Comparison of ENCODE assay signal across 8 cellular contexts in the genomic region with DNA sequence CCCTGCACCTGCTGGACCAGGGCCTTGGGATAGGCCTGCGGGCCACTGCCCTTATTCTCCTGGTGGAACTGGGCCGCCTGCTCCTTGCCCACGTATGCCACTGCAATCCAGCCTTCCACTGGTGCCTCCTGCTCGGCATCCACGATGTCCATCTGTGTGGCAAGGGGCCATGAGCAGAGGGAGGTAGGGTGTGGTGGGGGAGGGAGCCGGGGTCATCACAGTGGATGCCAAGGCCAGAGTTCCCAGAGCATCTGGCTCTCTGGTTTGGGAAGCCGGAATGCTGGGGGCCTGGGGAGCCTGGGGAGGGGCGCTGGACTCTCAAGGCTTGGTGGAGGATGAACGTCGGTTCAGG. TPM values are rescaled to one million over a fixed set of nuclear protein-coding genes. Genes with fewer than 3 reads are reported as not detected.
A peak's percentile ranks its signal among the peaks of the same experiment; 100 is the strongest.
DNase-seq lines count a peak whose midpoint lies in the region; ATAC-seq and TF ChIP-seq lines count a peak whose summit lies in the region.

No MANE protein-coding gene starts in this region.

- no peaks in the 10 kb centered on the region for H3K36me3 Mint-ChIP-seq in activated CD4-positive, alpha-beta T cell treated with anti-CD3 and anti-CD28 coated beads for 36 hours (ENCODE audit: low read depth)
- H3K36me3 Mint-ChIP-seq in activated naive CD8-positive, alpha-beta T cell treated with anti-CD3 and anti-CD28 coated beads, Interleukin-2, amount 10 ng/mL, durations not matched to agents 7 days and 5 days, result no peaks in the 10 kb centered on the region

- H3K4me3 Mint-ChIP-seq in activated CD4-positive, alpha-beta T cell treated with anti-CD3 and anti-CD28 coated beads for 36 hours, result peak overlapping the region; percentile 73
- peak overlapping the region; percentile 86 for H3K4me3 Mint-ChIP-seq in activated naive CD8-positive, alpha-beta T cell treated with anti-CD3 and anti-CD28 coated beads, Interleukin-2, amount 10 ng/mL, durations not matched to agents 7 days and 5 days

- H3K27ac ChIP-seq in left lung, result no peak overlapping the region
- H3K27ac ChIP-seq in suprapubic skin, result peak overlapping the region; percentile 69

- H3K9me3 ChIP-seq in left lung (no peaks in the 10 kb centered on the region), suprapubic skin (no peaks in the 10 kb centered on the region)

- H3K36me3 ChIP-seq in left lung, result peaks cover 0 to 11% of the 10 kb centered on the region in 2 donors
- peaks cover 19% of the 10 kb centered on the region for H3K36me3 ChIP-seq in suprapubic skin

- H3K27me3 Mint-ChIP-seq in activated CD4-positive, alpha-beta T cell treated with anti-CD3 and anti-CD28 coated beads for 36 hours, result no peaks in the 10 kb centered on the region
- no peaks in the 10 kb centered on the region for H3K27me3 Mint-ChIP-seq in activated naive CD8-positive, alpha-beta T cell treated with anti-CD3 and anti-CD28 coated beads, Interleukin-2, amount 10 ng/mL, durations not matched to agents 7 days and 5 days

- no peak overlapping the region for H3K27ac Mint-ChIP-seq in activated CD4-positive, alpha-beta T cell treated with anti-CD3 and anti-CD28 coated beads for 36 hours
- peak overlapping the region; percentile 75 for H3K27ac Mint-ChIP-seq in activated naive CD8-positive, alpha-beta T cell treated with anti-CD3 and anti-CD28 coated beads, Interleukin-2, amount 10 ng/mL, durations not matched to agents 7 days and 5 days

- H3K27me3 ChIP-seq in left lung, result no peaks in the 10 kb centered on the region
- H3K27me3 ChIP-seq in suprapubic skin, result no peaks in the 10 kb centered on the region

- POLR2A ChIA-PET in activated CD4-positive, alpha-beta T cell treated with anti-CD3 and anti-CD28 coated beads for 36 hours (lab: Charles Lee), result interaction anchor here (0.7 kb wide), 1 partner anchor 30 kb away, joined by 3 read pairs; a partner anchor contains a TSS
- POLR2A ChIA-PET in activated naive CD8-positive, alpha-beta T cell treated with anti-CD3 and anti-CD28 coated beads, Interleukin-2, amount 10 ng/mL, durations not matched to agents 7 days and 5 days (lab: Charles Lee), result interaction anchor here (10.5 kb wide), 1 partner anchor 97 kb away, joined by 100 read pairs; a partner anchor contains a TSS

- TF ChIP-seq CTCF in left lung (IDR thresholded peaks at IDR 0.05) (no peak), suprapubic skin (IDR thresholded peaks at IDR 0.05) (no peak)

- CTCF ChIA-PET in activated CD4-positive, alpha-beta T cell treated with anti-CD3 and anti-CD28 coated beads for 36 hours (lab: Charles Lee), result interaction anchor here (1.3 to 11.8 kb wide), 4 partner anchors 10 to 279 kb away, joined by 3 to 202 read pairs (median 10); a partner anchor contains a TSS

- H3K9me3 Mint-ChIP-seq in activated CD4-positive, alpha-beta T cell treated with anti-CD3 and anti-CD28 coated beads for 36 hours (ENCODE audit: low read depth), result no peaks in the 10 kb centered on the region
- no peaks in the 10 kb centered on the region for H3K9me3 Mint-ChIP-seq in activated naive CD8-positive, alpha-beta T cell treated with anti-CD3 and anti-CD28 coated beads, Interleukin-2, amount 10 ng/mL, durations not matched to agents 7 days and 5 days

- TF ChIP-seq POLR2A in suprapubic skin (IDR thresholded peaks at IDR 0.05), result no peak

- ATAC-seq in activated CD4-positive, alpha-beta T cell treated with anti-CD3 and anti-CD28 coated beads for 36 hours, result no peak
- no peak for ATAC-seq in activated naive CD8-positive, alpha-beta T cell treated with anti-CD3 and anti-CD28 coated beads, Interleukin-2, amount 10 ng/mL, durations not matched to agents 7 days and 5 days (ENCODE audit: low read depth)
- ATAC-seq in left lung, result no peak
- no peak for ATAC-seq in HG02763 (IDR thresholded peaks at IDR 0.05; ENCODE audit: unreplicated experiment)

- TF ChIP-seq EP300 in suprapubic skin (IDR thresholded peaks at IDR 0.05), result no peak

- H3K4me1 Mint-ChIP-seq in activated CD4-positive, alpha-beta T cell treated with anti-CD3 and anti-CD28 coated beads for 36 hours, result peaks cover 9% of the 10 kb centered on the region
- H3K4me1 Mint-ChIP-seq in activated naive CD8-positive, alpha-beta T cell treated with anti-CD3 and anti-CD28 coated beads, Interleukin-2, amount 10 ng/mL, durations not matched to agents 7 days and 5 days, result peaks cover 15% of the 10 kb centered on the region

- 33% methylated on average over 9 of the region's 10 CpGs for WGBS in suprapubic skin

- DNase-seq in activated CD4-positive, alpha-beta T cell treated with anti-CD3 and anti-CD28 coated beads for 36 hours, result no peak
- DNase-seq in activated CD4-positive, alpha-beta T cell treated with anti-CD3 and anti-CD28 coated beads, Interleukin-2, amount 50 U/mL, for 48 hours, result no peak
- DNase-seq in activated naive CD8-positive, alpha-beta T cell treated with anti-CD3 and anti-CD28 coated beads, Interleukin-2, amount 10 ng/mL, durations not matched to agents 7 days and 5 days, result no peak
- DNase-seq in left lung (no peak), suprapubic skin (ENCODE audit: low spot score in 2 of 2) (no peak), LoVo (ENCODE audit: low spot score) (no peak)
- no peak for DNase-seq in stimulated activated naive CD4-positive, alpha-beta T cell treated with Interleukin-2 at 50 U/mL for 16 hours (lab: John Stamatoyannopoulos, UW)

- H3K4me1 ChIP-seq in left lung (peaks cover 8 to 16% of the 10 kb centered on the region in 2 donors), suprapubic skin (peaks cover 13% of the 10 kb centered on the region)

- H3K4me3 ChIP-seq in left lung (peak overlapping the region; percentile 50 to 51), suprapubic skin (peak overlapping the region; percentile 58)

- intact Hi-C loops in activated CD4-positive, alpha-beta T cell treated with anti-CD3 and anti-CD28 coated beads for 36 hours (cut with DNase I, micrococcal nuclease), result loop anchor here in 1 of 2 experiments (5.0 kb wide), 2 partner anchors 39 to 59 kb away; a partner anchor contains a TSS
- intact Hi-C loops in left lung (cut with DNase I), result loop anchor here (5.0 to 10.0 kb wide), 3 partner anchors 99 to 122 kb away; a partner anchor contains a TSS

RNA-seq across cellular contexts. Expression of a gene that starts 0.6 kb away (rescaled TPM):
- total RNA-seq in activated CD4-positive, alpha-beta T cell treated with anti-CD3 and anti-CD28 coated beads for 36 hours, result 1 to 10 TPM; 4.3 to 7.4 TPM
- total RNA-seq in activated naive CD8-positive, alpha-beta T cell treated with anti-CD3 and anti-CD28 coated beads, Interleukin-2, amount 10 ng/mL, durations not matched to agents 7 days and 5 days, result 10 to 100 TPM; 11.1 to 11.3 TPM
- 10 to 100 TPM; 14.6 to 19.0 TPM for total RNA-seq in left lung
- total RNA-seq in suprapubic skin, result 10 to 100 TPM in 2 of 4 donors, 1 to 10 TPM in 2; 6.3 to 15.5 (median 10.2) TPM

RNA-seq across cellular contexts. Expression of a gene that starts 10.2 kb away (rescaled TPM):
- total RNA-seq in activated CD4-positive, alpha-beta T cell treated with anti-CD3 and anti-CD28 coated beads for 36 hours, result 10 to 100 TPM; 13.8 to 18.2 TPM
- 1 to 10 TPM; 9.9 TPM for total RNA-seq in activated naive CD8-positive, alpha-beta T cell treated with anti-CD3 and anti-CD28 coated beads, Interleukin-2, amount 10 ng/mL, durations not matched to agents 7 days and 5 days
- 1 to 10 TPM; 8.3 to 9.2 TPM for total RNA-seq in left lung
- total RNA-seq in suprapubic skin, result 10 to 100 TPM in 3 of 4 donors, 1 to 10 TPM in 1; 8.9 to 19.9 (median 13.5) TPM

RNA-seq across cellular contexts. Expression of a gene that starts 29.8 kb away (rescaled TPM):
- 1 to 10 TPM; 2.4 to 3.7 TPM for total RNA-seq in activated CD4-positive, alpha-beta T cell treated with anti-CD3 and anti-CD28 coated beads for 36 hours
- 1 to 10 TPM; 4.0 to 4.7 TPM for total RNA-seq in activated naive CD8-positive, alpha-beta T cell treated with anti-CD3 and anti-CD28 coated beads, Interleukin-2, amount 10 ng/mL, durations not matched to agents 7 days and 5 days
- 1 to 10 TPM; 2.8 to 3.9 TPM for total RNA-seq in left lung
- total RNA-seq in suprapubic skin, result 1 to 10 TPM; 2.2 to 4.7 (median 3.1) TPM

RNA-seq across cellular contexts. Expression of a gene that starts 29.9 kb away (rescaled TPM):
- 100 to 1,000 TPM; 254 to 499 TPM for total RNA-seq in activated CD4-positive, alpha-beta T cell treated with anti-CD3 and anti-CD28 coated beads for 36 hours
- 100 to 1,000 TPM; 220 to 233 TPM for total RNA-seq in activated naive CD8-positive, alpha-beta T cell treated with anti-CD3 and anti-CD28 coated beads, Interleukin-2, amount 10 ng/mL, durations not matched to agents 7 days and 5 days
- 100 to 1,000 TPM; 133 to 146 TPM for total RNA-seq in left lung
- total RNA-seq in suprapubic skin, result 100 to 1,000 TPM; 112 to 208 (median 152) TPM

RNA-seq across cellular contexts. Expression of a gene that starts 39.0 kb away (rescaled TPM):
- 10 to 100 TPM; 47.0 to 54.6 TPM for total RNA-seq in activated CD4-positive, alpha-beta T cell treated with anti-CD3 and anti-CD28 coated beads for 36 hours
- total RNA-seq in activated naive CD8-positive, alpha-beta T cell treated with anti-CD3 and anti-CD28 coated beads, Interleukin-2, amount 10 ng/mL, durations not matched to agents 7 days and 5 days, result 10 to 100 TPM; 63.3 to 64.8 TPM
- total RNA-seq in left lung (10 to 100 TPM; 15.6 to 31.8 TPM), suprapubic skin (10 to 100 TPM in 1 of 4 donors, 1 to 10 TPM in 3; 2.5 to 13.7 (median 3.5) TPM)
